8 cellular contexts compared by ENCODE assay signal in the genomic region with DNA sequence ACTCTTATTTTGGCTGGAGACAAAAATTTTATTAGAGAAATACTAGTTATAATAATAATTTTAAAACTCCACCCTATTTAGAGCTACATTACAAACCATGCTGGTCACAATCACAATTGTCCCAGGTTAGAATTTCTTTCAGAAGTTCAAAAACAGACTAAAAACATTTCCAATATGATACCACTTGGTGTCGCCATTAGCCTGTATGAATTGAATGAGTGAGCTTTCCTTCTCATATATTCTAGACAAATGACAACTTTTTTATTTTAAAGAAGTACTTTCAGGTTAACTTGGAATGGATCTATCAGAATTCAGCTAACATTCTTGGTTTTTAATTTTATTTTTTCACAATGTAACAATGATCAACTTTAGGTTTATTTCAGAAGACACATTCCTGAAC. TPM values are rescaled to one million over a fixed set of nuclear protein-coding genes. Genes with fewer than 3 reads are reported as not detected.
A peak's percentile ranks its signal among the peaks of the same experiment; 100 is the strongest.
DNase-seq lines count a peak whose midpoint lies in the region; ATAC-seq, FAIRE-seq and TF ChIP-seq lines count a peak whose summit lies in the region.

No MANE protein-coding gene starts in this region.

- TF ChIP-seq CTCF in GM12872 (IDR thresholded peaks at IDR 0.05; ENCODE audit: insufficient read depth, low read depth, low read length) (peak; percentile 40; the same call in 2 of the 3 replicates), uterus (IDR thresholded peaks at IDR 0.05) (no peak)

- H3K4me3 Mint-ChIP-seq in T-helper 17 cell: no peak overlapping the region

- no peaks in the 10 kb centered on the region for H3K4me1 ChIP-seq in uterus

- DNase-seq in RCC 7860 (ENCODE audit: low spot score) (no peak), foreskin melanocyte (peak; percentile 12), T-helper 17 cell (no peak), uterus (no peak)

- no peaks in the 10 kb centered on the region for H3K4me1 Mint-ChIP-seq in T-helper 17 cell

- ATAC-seq in HG03442 (IDR thresholded peaks at IDR 0.05; ENCODE audit: unreplicated experiment) (peak; percentile 42), GM21717 (IDR thresholded peaks at IDR 0.05; ENCODE audit: unreplicated experiment) (no peak), T-helper 17 cell (no peak), GM21737 (IDR thresholded peaks at IDR 0.05; ENCODE audit: unreplicated experiment) (no peak)

- H3K36me3 ChIP-seq in uterus: no peaks in the 10 kb centered on the region

- no peak overlapping the region for H3K27ac Mint-ChIP-seq in T-helper 17 cell

- no peaks in the 10 kb centered on the region for H3K27me3 ChIP-seq in uterus

- no peak overlapping the region for H3K27ac ChIP-seq in uterus

- H3K27me3 Mint-ChIP-seq in T-helper 17 cell: peaks cover 38% of the 10 kb centered on the region

- no peak overlapping the region for H3K4me3 ChIP-seq in uterus

- H3K9me3 ChIP-seq in T-helper 17 cell (ENCODE audit: control insufficient read depth, low read length, poor library complexity, severe bottlenecking) (no peaks in the 10 kb centered on the region), uterus (no peaks in the 10 kb centered on the region)

- TF ChIP-seq POLR2A in uterus (IDR thresholded peaks at IDR 0.05): no peak

- intact Hi-C loops in uterus (cut with DNase I; ENCODE audit: low total_unique reads): no loop called here

- H3K36me3 Mint-ChIP-seq in T-helper 17 cell (ENCODE audit: low read depth): peaks cover 3% of the 10 kb centered on the region

- peak; percentile 57 for FAIRE-seq in RCC 7860 (lab: Jason Lieb, UNC)

RNA-seq across cellular contexts. Expression of a gene that starts 48.0 kb away (rescaled TPM):
- total RNA-seq in T-helper 17 cell (10 to 100 TPM in 1 of 2 donors, 1 to 10 TPM in 1; 6.7 to 15.3 TPM), uterus (10 to 100 TPM in 2 of 4 donors, 1 to 10 TPM in 2; 2.3 to 15.0 (median 7.0) TPM)
